In the genomic region with DNA sequence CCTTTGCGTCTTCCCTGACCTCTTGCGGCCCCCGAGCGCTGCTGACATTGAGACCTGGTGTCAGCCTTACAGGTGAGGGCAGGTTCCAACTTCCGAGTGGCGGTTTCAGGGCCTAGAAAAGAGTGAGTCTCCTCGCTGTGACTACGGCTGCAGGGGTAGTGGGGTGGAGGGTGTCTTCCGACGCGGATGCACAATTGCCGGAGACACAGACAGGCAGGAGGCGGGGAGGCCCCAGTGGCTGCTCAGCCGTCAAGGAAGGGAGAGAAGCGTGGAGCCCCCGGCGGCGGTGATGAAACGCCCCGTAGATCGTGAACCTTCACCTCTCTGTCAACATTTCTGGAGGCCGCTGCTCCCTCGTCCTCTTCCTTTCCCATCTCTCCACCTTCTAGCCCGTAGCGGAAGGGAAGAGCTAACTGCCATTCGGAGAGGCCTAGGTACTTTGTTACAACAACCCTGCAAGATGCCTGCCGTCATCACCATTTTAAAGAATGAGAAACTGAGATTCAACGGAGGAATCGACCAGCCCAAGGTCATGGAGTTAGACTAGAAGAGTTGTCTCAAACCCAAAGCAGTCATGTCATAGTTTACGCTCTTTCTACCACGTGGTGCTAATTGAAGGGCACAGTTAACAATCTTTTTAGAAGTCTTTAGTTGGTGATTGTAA, we compare ENCODE assay signal across 8 cellular contexts. TPM values are rescaled to one million over a fixed set of nuclear protein-coding genes. Genes with fewer than 3 reads are reported as not detected.
DNase-seq lines count a peak whose midpoint lies in the region; ATAC-seq, FAIRE-seq and TF ChIP-seq lines count a peak whose summit lies in the region.

No MANE protein-coding gene starts in this region.

- peak overlapping the region; percentile 84 for H3K4ac ChIP-seq in neuronal stem cell (ENCODE audit: low read length)

- H3K14ac ChIP-seq in neuronal stem cell (ENCODE audit: low read length) = peak overlapping the region; percentile 82

- peak; percentile 26 for FAIRE-seq in endothelial cell of umbilical vein (lab: Jason Lieb, UNC)

- H3K9me1 ChIP-seq in endothelial cell of umbilical vein (replicated peaks; ENCODE audit: control insufficient read depth, extremely low read depth, insufficient read depth, low read length) = no peaks in the 10 kb centered on the region

- H2BK12ac ChIP-seq in neuronal stem cell (ENCODE audit: low read length) = no peak overlapping the region

- no peaks in the 10 kb centered on the region for H3F3A ChIP-seq in PC-3 (ENCODE audit: low read length, unreplicated experiment)

- H2AK5ac ChIP-seq in neuronal stem cell (ENCODE audit: low read depth, low read length) = peak overlapping the region; percentile 88

- dilution Hi-C loops in endothelial cell of umbilical vein (cut with MboI; ENCODE audit: extremely low pct_ligation_motif_present, low sequenced_read_pairs) = no loop called here

- peak overlapping the region; percentile 81 for H2BK15ac ChIP-seq in neuronal stem cell (ENCODE audit: low read length)

- CTCF ChIA-PET in PC-3 (lab: Charles Lee) (no interaction called here), endothelial cell of umbilical vein (lab: Charles Lee) (no interaction called here)

- BruUV-seq in PC-3 (replicated peaks; lab: Mats Ljungman, UMichigan) (TSS peak; percentile 66), endothelial cell of umbilical vein (replicated peaks; lab: Mats Ljungman, UMichigan) (TSS peak; percentile 41)

- H2BK120ac ChIP-seq in neuronal stem cell (ENCODE audit: low read depth, low read length) = peak overlapping the region; percentile 72

- H3K9me3 ChIP-seq in PC-3 (ENCODE audit: low read length) (no peaks in the 10 kb centered on the region), endothelial cell of umbilical vein (replicated peaks; ENCODE audit: control insufficient read depth, insufficient read depth, low read length) (no peaks in the 10 kb centered on the region), neuronal stem cell (replicated peaks in 1 of 2; ENCODE audit: control insufficient read depth in 2 of 2, insufficient read depth in 1 of 2, low read depth in 1 of 2, low read length in 2 of 2) (no peaks in the 10 kb centered on the region)

- H3K9ac ChIP-seq in PC-3 (ENCODE audit: low read length) = peak overlapping the region; percentile 98
- peak overlapping the region; percentile 94 for H3K9ac ChIP-seq in endothelial cell of umbilical vein (replicated peaks; ENCODE audit: extremely low read depth, insufficient read depth, low read length)
- H3K9ac ChIP-seq in neuronal stem cell (ENCODE audit: low read depth, low read length, poor library complexity) = peak overlapping the region; percentile 97

- DNase-seq in Right ventricle myocardium superior (peak; percentile 49), cardiac septum (ENCODE audit: low spot score) (no peak), PC-3 (no peak), endothelial cell of umbilical vein (ENCODE audit: low read depth, low spot score) (no peak), neuronal stem cell (ENCODE audit: low spot score) (no peak), SHP77 treated with DMSO at 0.1 percent for 48 hours (lab: John Stamatoyannopoulos, UW) (no peak)
- DNase-seq in activated CD8-positive, alpha-beta memory T cell treated with anti-CD3 and anti-CD28 coated beads for 24 hours = no peak

- POLR2A ChIA-PET in PC-3 (lab: Charles Lee; ENCODE audit: unreplicated experiment) = no interaction called here
- POLR2A ChIA-PET in endothelial cell of umbilical vein (lab: Charles Lee) = no interaction called here

- peak overlapping the region; percentile 97 for H3K4me3 ChIP-seq in PC-3 (ENCODE audit: low read length)
- H3K4me3 ChIP-seq in endothelial cell of umbilical vein (replicated peaks in 1 of 3; ENCODE audit: insufficient read depth in 1 of 3, low read depth in 1 of 3, low read length in 3 of 3) = peak overlapping the region; percentile 64 to 84 (median 81)
- H3K4me3 ChIP-seq in neuronal stem cell (ENCODE audit: low read length in 2 of 2) = peak overlapping the region; percentile 57 to 98

- no CpG with 5 or more reads among the region's 31 CpGs for WGBS in neuronal stem cell (ENCODE audit: extremely low coverage in 2 of 2, insufficient read length in 2 of 2, insufficient replicate concordance in 1 of 2), 2 donors

- H3K79me2 ChIP-seq in PC-3 (ENCODE audit: low read length) (peaks cover 47% of the 10 kb centered on the region), endothelial cell of umbilical vein (ENCODE audit: control insufficient read depth, insufficient read depth, low read length) (peaks cover 38% of the 10 kb centered on the region)

- H3K23ac ChIP-seq in neuronal stem cell (ENCODE audit: low read depth, low read length, poor library complexity) = peak overlapping the region; percentile 99

- H2BK5ac ChIP-seq in neuronal stem cell (ENCODE audit: low read length) = peak overlapping the region; percentile 75

- peak; percentile 32 for ATAC-seq in Right ventricle myocardium superior (ENCODE audit: poor library complexity)
- peak; percentile 33 for ATAC-seq in HG02759 (IDR thresholded peaks at IDR 0.05; ENCODE audit: unreplicated experiment)
- ATAC-seq in PC-3 = peak; percentile 23

- H4K91ac ChIP-seq in neuronal stem cell (ENCODE audit: low read depth, low read length, poor library complexity) = no peak overlapping the region

- H3K4me2 ChIP-seq in PC-3 (ENCODE audit: low read length) = peak overlapping the region; percentile 98
- H3K4me2 ChIP-seq in endothelial cell of umbilical vein (ENCODE audit: insufficient read depth, low read length) = peak overlapping the region; percentile 81
- peak overlapping the region; percentile 97 for H3K4me2 ChIP-seq in neuronal stem cell (ENCODE audit: insufficient read depth, low read length, poor library complexity, severe bottlenecking)

- H2AFZ ChIP-seq in PC-3 (ENCODE audit: low read length) (peak overlapping the region; percentile 90), endothelial cell of umbilical vein (ENCODE audit: low read depth, low read length) (peak overlapping the region; percentile 47), neuronal stem cell (ENCODE audit: low read length) (peak overlapping the region; percentile 85)

- H3K36me3 ChIP-seq in PC-3 (ENCODE audit: low read depth, low read length) (0 out of 2 replicates have a peak, but pooled peaks cover 4% of the 10 kb centered on the region), endothelial cell of umbilical vein (ENCODE audit: control insufficient read depth in 2 of 2, extremely low read depth in 1 of 2, insufficient read depth in 2 of 2, low read length in 2 of 2) (peaks cover 0 to 2% of the 10 kb centered on the region in 2 experiments), neuronal stem cell (replicated peaks in 1 of 2; ENCODE audit: control insufficient read depth in 2 of 2, insufficient read depth in 2 of 2, low read length in 2 of 2) (peaks cover 3 to 26% of the 10 kb centered on the region in 2 donors)

- intact Hi-C loops in Right ventricle myocardium superior (cut with DNase I) (no loop called here), cardiac septum (cut with DNase I) (no loop called here), PC-3 (cut with micrococcal nuclease) (no loop called here), endothelial cell of umbilical vein (cut with micrococcal nuclease) (loop anchor here (5.0 kb wide), 1 partner anchor 51 kb away; the partner anchor contains the start of gene HMOX2)

- H3K27ac ChIP-seq in PC-3 (ENCODE audit: low read length) (peak overlapping the region; percentile 79), endothelial cell of umbilical vein (ENCODE audit: insufficient read depth, low read depth, low read length) (peak overlapping the region; percentile 93), neuronal stem cell (replicated peaks; ENCODE audit: low read length) (no peak overlapping the region)

- no peak for TF ChIP-seq POLR2A in endothelial cell of umbilical vein (IDR thresholded peaks at IDR 0.05; ENCODE audit: low read depth, low read length)

- H4K8ac ChIP-seq in neuronal stem cell (ENCODE audit: low read depth, low read length) = no peak overlapping the region

- peaks cover 19% of the 10 kb centered on the region; the same call in 1 of the 2 replicates for H3K4me1 ChIP-seq in PC-3 (ENCODE audit: insufficient read depth, low read length)
- H3K4me1 ChIP-seq in endothelial cell of umbilical vein (ENCODE audit: control insufficient read depth, extremely low read depth, insufficient read depth, low read length) = peaks cover 16% of the 10 kb centered on the region
- peaks cover 5 to 9% of the 10 kb centered on the region in 2 donors for H3K4me1 ChIP-seq in neuronal stem cell (ENCODE audit: control insufficient read depth in 2 of 2, insufficient read depth in 1 of 2, low read depth in 1 of 2, low read length in 2 of 2)

- peaks cover 11% of the 10 kb centered on the region for H3K79me1 ChIP-seq in neuronal stem cell (ENCODE audit: low read depth, low read length)

- H4K20me1 ChIP-seq in PC-3 (ENCODE audit: low read length) (no peaks in the 10 kb centered on the region), endothelial cell of umbilical vein (replicated peaks; ENCODE audit: control insufficient read depth, extremely low read depth, insufficient read depth, low read length) (no peaks in the 10 kb centered on the region)

- TF ChIP-seq CTCF in PC-3 (conservative IDR thresholded peaks at IDR 0.05; ENCODE audit: low read depth, low read length) = no peak
- TF ChIP-seq CTCF in endothelial cell of umbilical vein (IDR thresholded peaks at IDR 0.05; ENCODE audit: extremely low read depth in 1 of 2, insufficient read depth in 1 of 2, low read depth in 1 of 2, low read length in 2 of 2) = no peak

- peak overlapping the region; percentile 96 for H3K18ac ChIP-seq in neuronal stem cell (ENCODE audit: low read length)

- no peaks in the 10 kb centered on the region for H3K9me2 ChIP-seq in PC-3 (replicated peaks; ENCODE audit: low read length)

- no peaks in the 10 kb centered on the region for H3K27me3 ChIP-seq in PC-3 (ENCODE audit: low read length)
- no peaks in the 10 kb centered on the region for H3K27me3 ChIP-seq in endothelial cell of umbilical vein (ENCODE audit: control insufficient read depth in 2 of 2, insufficient read depth in 2 of 2, low read length in 2 of 2)
- no peaks in the 10 kb centered on the region for H3K27me3 ChIP-seq in neuronal stem cell (ENCODE audit: control insufficient read depth in 3 of 3, insufficient read depth in 3 of 3, low read depth in 1 of 3, low read length in 3 of 3)

RNA-seq across cellular contexts. Expression of gene DNAJA3, which starts 0.5 kb away (rescaled TPM):
- total RNA-seq in Right ventricle myocardium superior (76.8 TPM), cardiac septum (50.7 TPM), PC-3 (2014; rRNA removed) (123 and 158 TPM in 2 replicates), endothelial cell of umbilical vein (40.6 and 45.4 TPM in 2 replicates)
- polyA plus RNA-seq in endothelial cell of umbilical vein = 29.0 and 33.4 TPM in 2 replicates
- 36.7 and 37.7 TPM in 2 replicates for polyA plus RNA-seq in endothelial cell of umbilical vein (2011; cell fraction: cytosol; rRNA removed)
- polyA plus RNA-seq in endothelial cell of umbilical vein (2011; cell fraction: nucleus; rRNA removed) = 56.9 and 63.1 TPM in 2 replicates
- polyA plus RNA-seq in endothelial cell of umbilical vein (2012) = 34.7 and 34.9 TPM in 2 replicates
- 24.4 and 27.6 TPM in 2 replicates for polyA minus RNA-seq in endothelial cell of umbilical vein
- polyA minus RNA-seq in endothelial cell of umbilical vein (2011; cell fraction: cytosol; rRNA and poly(A)+ RNA removed) = 36.0 TPM
- 20.2 and 22.1 TPM in 2 replicates for polyA minus RNA-seq in endothelial cell of umbilical vein (2011; cell fraction: nucleus; rRNA and poly(A)+ RNA removed)
- polyA plus RNA-seq in neuronal stem cell (2013, experiment 1 of 2) = 34.6 TPM
- 34.4 TPM for polyA plus RNA-seq in neuronal stem cell (2013, experiment 2 of 2)

RNA-seq across cellular contexts. Expression of gene CORO7, which starts 9.8 kb away (rescaled TPM):
- 11.6 TPM for total RNA-seq in Right ventricle myocardium superior
- 11.9 TPM for total RNA-seq in cardiac septum
- total RNA-seq in PC-3 (2014; rRNA removed) = 14.1 and 14.3 TPM in 2 replicates
- total RNA-seq in endothelial cell of umbilical vein = 70.4 and 72.3 TPM in 2 replicates
- 42.5 and 57.1 TPM in 2 replicates for polyA plus RNA-seq in endothelial cell of umbilical vein
- 17.7 and 23.9 TPM in 2 replicates for polyA plus RNA-seq in endothelial cell of umbilical vein (2011; cell fraction: cytosol; rRNA removed)
- polyA plus RNA-seq in endothelial cell of umbilical vein (2011; cell fraction: nucleus; rRNA removed) = 171 and 177 TPM in 2 replicates
- 25.7 and 41.7 TPM in 2 replicates for polyA plus RNA-seq in endothelial cell of umbilical vein (2012)
- polyA minus RNA-seq in endothelial cell of umbilical vein = 47.0 and 61.5 TPM in 2 replicates
- 13.6 TPM for polyA minus RNA-seq in endothelial cell of umbilical vein (2011; cell fraction: cytosol; rRNA and poly(A)+ RNA removed)
- 65.1 and 94.9 TPM in 2 replicates for polyA minus RNA-seq in endothelial cell of umbilical vein (2011; cell fraction: nucleus; rRNA and poly(A)+ RNA removed)
- polyA plus RNA-seq in neuronal stem cell (2013, experiment 1 of 2) = 8.9 TPM
- polyA plus RNA-seq in neuronal stem cell (2013, experiment 2 of 2) = 10.3 TPM

RNA-seq across cellular contexts. Expression of gene NMRAL1, which starts 48.3 kb away (rescaled TPM):
- total RNA-seq in Right ventricle myocardium superior (24.9 TPM), cardiac septum (7.3 TPM), PC-3 (2014; rRNA removed) (92.6 and 119 TPM in 2 replicates), endothelial cell of umbilical vein (38.4 and 48.0 TPM in 2 replicates)
- polyA plus RNA-seq in endothelial cell of umbilical vein = 84.4 and 101 TPM in 2 replicates
- 76.1 and 86.6 TPM in 2 replicates for polyA plus RNA-seq in endothelial cell of umbilical vein (2011; cell fraction: cytosol; rRNA removed)
- polyA plus RNA-seq in endothelial cell of umbilical vein (2011; cell fraction: nucleus; rRNA removed) = 50.3 and 65.3 TPM in 2 replicates
- polyA plus RNA-seq in endothelial cell of umbilical vein (2012) = 52.2 and 55.6 TPM in 2 replicates
- 45.8 and 55.4 TPM in 2 replicates for polyA minus RNA-seq in endothelial cell of umbilical vein
- 57.0 TPM for polyA minus RNA-seq in endothelial cell of umbilical vein (2011; cell fraction: cytosol; rRNA and poly(A)+ RNA removed)
- polyA minus RNA-seq in endothelial cell of umbilical vein (2011; cell fraction: nucleus; rRNA and poly(A)+ RNA removed) = 11.1 and 13.6 TPM in 2 replicates
- polyA plus RNA-seq in neuronal stem cell (2013, experiment 1 of 2) = 37.3 TPM
- 36.3 TPM for polyA plus RNA-seq in neuronal stem cell (2013, experiment 2 of 2)

RNA-seq across cellular contexts. Expression of gene HMOX2, which starts 50.0 kb away (rescaled TPM):
- total RNA-seq in Right ventricle myocardium superior = 125 TPM
- total RNA-seq in cardiac septum = 69.1 TPM
- total RNA-seq in PC-3 (2014; rRNA removed) = 86.9 and 88.1 TPM in 2 replicates
- 80.7 and 92.6 TPM in 2 replicates for total RNA-seq in endothelial cell of umbilical vein
- polyA plus RNA-seq in endothelial cell of umbilical vein = 86.3 and 91.0 TPM in 2 replicates
- 95.0 and 103 TPM in 2 replicates for polyA plus RNA-seq in endothelial cell of umbilical vein (2011; cell fraction: cytosol; rRNA removed)
- 48.7 and 63.5 TPM in 2 replicates for polyA plus RNA-seq in endothelial cell of umbilical vein (2011; cell fraction: nucleus; rRNA removed)
- polyA plus RNA-seq in endothelial cell of umbilical vein (2012) = 130 and 137 TPM in 2 replicates
- 68.9 and 81.3 TPM in 2 replicates for polyA minus RNA-seq in endothelial cell of umbilical vein
- 18.0 TPM for polyA minus RNA-seq in endothelial cell of umbilical vein (2011; cell fraction: cytosol; rRNA and poly(A)+ RNA removed)
- 14.4 and 18.9 TPM in 2 replicates for polyA minus RNA-seq in endothelial cell of umbilical vein (2011; cell fraction: nucleus; rRNA and poly(A)+ RNA removed)
- polyA plus RNA-seq in neuronal stem cell (2013, experiment 1 of 2) = 9.8 TPM
- 10.1 TPM for polyA plus RNA-seq in neuronal stem cell (2013, experiment 2 of 2)

RNA-seq across cellular contexts. Expression of gene VASN, which starts 54.5 kb away (rescaled TPM):
- total RNA-seq in Right ventricle myocardium superior (5.7 TPM), cardiac septum (6.3 TPM), PC-3 (2014; rRNA removed) (12.2 and 13.6 TPM in 2 replicates), endothelial cell of umbilical vein (0.14 and 0.42 TPM in 2 replicates)
- polyA plus RNA-seq in endothelial cell of umbilical vein = 0.41 and 0.57 TPM in 2 replicates
- polyA plus RNA-seq in endothelial cell of umbilical vein (2011; cell fraction: cytosol; rRNA removed) = 0.09 and 0.13 TPM in 2 replicates
- polyA plus RNA-seq in endothelial cell of umbilical vein (2011; cell fraction: nucleus; rRNA removed) = 0.11 and 0.18 TPM in 2 replicates
- 0.11 and 0.20 TPM in 2 replicates for polyA plus RNA-seq in endothelial cell of umbilical vein (2012)
- polyA minus RNA-seq in endothelial cell of umbilical vein = 0.08 and 0.32 TPM in 2 replicates
- 1.3 TPM for polyA minus RNA-seq in endothelial cell of umbilical vein (2011; cell fraction: cytosol; rRNA and poly(A)+ RNA removed)
- 0.29 and 0.43 TPM in 2 replicates for polyA minus RNA-seq in endothelial cell of umbilical vein (2011; cell fraction: nucleus; rRNA and poly(A)+ RNA removed)
- 7.8 TPM for polyA plus RNA-seq in neuronal stem cell (2013, experiment 1 of 2)
- polyA plus RNA-seq in neuronal stem cell (2013, experiment 2 of 2) = 7.6 TPM
